Comparison of ENCODE assay signal across 1 cellular context in genomic region chr13:45433381-45433790, GRCh38.
TF ChIP-seq lines count a peak whose summit lies in the region.

No MANE protein-coding gene starts in this region.

TF ChIP-seq in HepG2, 621 proteins besides CTCF, POLR2A, EP300 and RAD21 (continues in another document):
- TF ChIP-seq BATF2 (CRISPR knock-in tag; IDR thresholded peaks at IDR 0.05), result no peak
- 0 out of 2 replicates have a peak, but pooled peaks have one; percentile 51 for TF ChIP-seq GATAD2A (CRISPR knock-in tag; IDR thresholded peaks at IDR 0.05)
- 0 out of 2 replicates have a peak, but pooled peaks have one; percentile 42 for TF ChIP-seq ZNF747 (CRISPR knock-in tag; IDR thresholded peaks at IDR 0.05; ENCODE audit: borderline replicate concordance)
- no peak for TF ChIP-seq SOX13 (IDR thresholded peaks at IDR 0.05)
- peak in 1 of 2 experiments; percentile 23; a peak in 2 of 4 replicates for TF ChIP-seq SOX13 (CRISPR knock-in tag; conservative IDR thresholded peaks at IDR 0.05 in 1 of 2, IDR thresholded peaks at IDR 0.05 in 1 of 2)
- no peak for TF ChIP-seq ZNF33A (CRISPR knock-in tag; IDR thresholded peaks at IDR 0.05; ENCODE audit: borderline replicate concordance)
- peak; percentile 62; the same call in 1 of the 2 replicates for TF ChIP-seq ZSCAN31 (CRISPR knock-in tag; IDR thresholded peaks at IDR 0.05; ENCODE audit: low read depth)
- no peak for TF ChIP-seq ZNF333 (CRISPR knock-in tag; IDR thresholded peaks at IDR 0.05; ENCODE audit: borderline replicate concordance)
- TF ChIP-seq MAX (IDR thresholded peaks at IDR 0.05), result peak; percentile 69
- TF ChIP-seq ZNF788 (CRISPR knock-in tag; IDR thresholded peaks at IDR 0.05; ENCODE audit: borderline replicate concordance), result no peak
- peak; percentile 55; the same call in 1 of the 2 replicates for TF ChIP-seq SALL1 (CRISPR knock-in tag; IDR thresholded peaks at IDR 0.05)
- TF ChIP-seq HOMEZ (CRISPR knock-in tag; IDR thresholded peaks at IDR 0.05; ENCODE audit: low read depth), result 0 out of 2 replicates have a peak, but pooled peaks have one; percentile 20
- 0 out of 2 replicates have a peak, but pooled peaks have one; percentile 25 for TF ChIP-seq PHF8 (CRISPR knock-in tag; IDR thresholded peaks at IDR 0.05)
- TF ChIP-seq FOXK1 (CRISPR knock-in tag; IDR thresholded peaks at IDR 0.05; ENCODE audit: borderline replicate concordance, low read depth), result peak; percentile 10; the same call in 1 of the 2 replicates
- no peak for TF ChIP-seq FOXC1 (CRISPR knock-in tag; IDR thresholded peaks at IDR 0.05; ENCODE audit: borderline replicate concordance)
- 0 out of 2 replicates have a peak, but pooled peaks have one; percentile 27 for TF ChIP-seq TAF1 (CRISPR knock-in tag; IDR thresholded peaks at IDR 0.05)
- TF ChIP-seq CENPX (CRISPR knock-in tag; IDR thresholded peaks at IDR 0.05), result no peak
- TF ChIP-seq NR2F1 (CRISPR knock-in tag; IDR thresholded peaks at IDR 0.05), result no peak
- TF ChIP-seq ZNF251 (CRISPR knock-in tag; IDR thresholded peaks at IDR 0.05), result no peak
- TF ChIP-seq BCL6 (CRISPR knock-in tag; IDR thresholded peaks at IDR 0.05), result 0 out of 2 replicates have a peak, but pooled peaks have one; percentile 25
- TF ChIP-seq ZBTB20 (CRISPR knock-in tag; IDR thresholded peaks at IDR 0.05; ENCODE audit: borderline replicate concordance, low read depth), result peak; percentile 52; the same call in 1 of the 2 replicates
- TF ChIP-seq ZNF317 (CRISPR knock-in tag; IDR thresholded peaks at IDR 0.05), result 0 out of 2 replicates have a peak, but pooled peaks have one; percentile 52
- peak; percentile 32; the same call in 1 of the 2 replicates for TF ChIP-seq ZNF292 (CRISPR knock-in tag; IDR thresholded peaks at IDR 0.05; ENCODE audit: borderline replicate concordance, low read depth)
- TF ChIP-seq ZHX1 (CRISPR knock-in tag; IDR thresholded peaks at IDR 0.05; ENCODE audit: low read depth), result no peak; the same call in 1 of the 2 replicates
- TF ChIP-seq ZNF644 (CRISPR knock-in tag; IDR thresholded peaks at IDR 0.05; ENCODE audit: low read depth), result 0 out of 2 replicates have a peak, but pooled peaks have one; percentile 31
- no peak for TF ChIP-seq ZNF775 (CRISPR knock-in tag; IDR thresholded peaks at IDR 0.05; ENCODE audit: borderline replicate concordance)
- TF ChIP-seq TEAD3 (CRISPR knock-in tag; optimal IDR thresholded peaks at IDR 0.05; ENCODE audit: borderline replicate concordance), result peak; percentile 56
- TF ChIP-seq RNF2 (conservative IDR thresholded peaks at IDR 0.05; ENCODE audit: low read depth), result 0 out of 2 replicates have a peak, but pooled peaks have one; percentile 37
- TF ChIP-seq FOXA3 (CRISPR knock-in tag; IDR thresholded peaks at IDR 0.05), result peak; percentile 13; the same call in 1 of the 2 replicates
- 0 out of 2 replicates have a peak, but pooled peaks have one; percentile 61 for TF ChIP-seq ZNF547 (CRISPR knock-in tag; IDR thresholded peaks at IDR 0.05)
- no peak for TF ChIP-seq CEBPZ (IDR thresholded peaks at IDR 0.05; ENCODE audit: low read length)
- no peak for TF ChIP-seq ISL2 (CRISPR knock-in tag; IDR thresholded peaks at IDR 0.05)
- TF ChIP-seq MYPOP (CRISPR knock-in tag; IDR thresholded peaks at IDR 0.05), result 0 out of 2 replicates have a peak, but pooled peaks have one; percentile 29
- TF ChIP-seq PITX1 (CRISPR knock-in tag; IDR thresholded peaks at IDR 0.05), result no peak
- TF ChIP-seq MIXL1 (CRISPR knock-in tag; IDR thresholded peaks at IDR 0.05), result 0 out of 2 replicates have a peak, but pooled peaks have one; percentile 45
- TF ChIP-seq ZNF430 (CRISPR knock-in tag; IDR thresholded peaks at IDR 0.05), result peak; percentile 53; the same call in 1 of the 2 replicates
- peak; percentile 33; the same call in 1 of the 2 replicates for TF ChIP-seq SPEN (CRISPR knock-in tag; IDR thresholded peaks at IDR 0.05; ENCODE audit: low read depth)
- TF ChIP-seq RBFOX2 (IDR thresholded peaks at IDR 0.05; ENCODE audit: low read depth, low read length), result peak; percentile 82
- TF ChIP-seq MTA1 (CRISPR knock-in tag; IDR thresholded peaks at IDR 0.05; ENCODE audit: borderline replicate concordance), result no peak
- TF ChIP-seq MXI1 (IDR thresholded peaks at IDR 0.05; ENCODE audit: borderline replicate concordance, low read depth, low read length), result peak; percentile 46; the same call in 1 of the 3 replicates
- TF ChIP-seq ARID2 (CRISPR knock-in tag; IDR thresholded peaks at IDR 0.05; ENCODE audit: borderline replicate concordance), result 0 out of 2 replicates have a peak, but pooled peaks have one; percentile 25
- peak; percentile 60 for TF ChIP-seq TBX2 (CRISPR knock-in tag; IDR thresholded peaks at IDR 0.05; ENCODE audit: borderline replicate concordance)
- TF ChIP-seq TIGD3 (CRISPR knock-in tag; IDR thresholded peaks at IDR 0.05; ENCODE audit: borderline replicate concordance), result no peak
- TF ChIP-seq DRAP1 (CRISPR knock-in tag; IDR thresholded peaks at IDR 0.05), result peak; percentile 85
- 0 out of 2 replicates have a peak, but pooled peaks have one; percentile 24 for TF ChIP-seq SOX5 (CRISPR knock-in tag; IDR thresholded peaks at IDR 0.05; ENCODE audit: borderline replicate concordance)
- TF ChIP-seq TARDBP (CRISPR knock-in tag; IDR thresholded peaks at IDR 0.05), result peak; percentile 60; the same call in 1 of the 2 replicates
- TF ChIP-seq HNRNPLL (IDR thresholded peaks at IDR 0.05; ENCODE audit: low read depth, low read length, poor library complexity, severe bottlenecking), result no peak
- TF ChIP-seq FOXP4 (CRISPR knock-in tag; IDR thresholded peaks at IDR 0.05), result 0 out of 2 replicates have a peak, but pooled peaks have one; percentile 16
- TF ChIP-seq SMYD3 (CRISPR knock-in tag; IDR thresholded peaks at IDR 0.05), result 0 out of 2 replicates have a peak, but pooled peaks have one; percentile 41
- TF ChIP-seq FOXJ3 (CRISPR knock-in tag; IDR thresholded peaks at IDR 0.05; ENCODE audit: borderline replicate concordance), result no peak
- TF ChIP-seq KLF16 (CRISPR knock-in tag; IDR thresholded peaks at IDR 0.05), result peak in 1 of 2 experiments; percentile 55; a peak in 1 of 4 replicates
- 0 out of 2 replicates have a peak, but pooled peaks have one; percentile 31 for TF ChIP-seq ZNF766 (CRISPR knock-in tag; IDR thresholded peaks at IDR 0.05; ENCODE audit: borderline replicate concordance)
- peak; percentile 72 for TF ChIP-seq SAP130 (CRISPR knock-in tag; IDR thresholded peaks at IDR 0.05; ENCODE audit: low read depth)
- no peak for TF ChIP-seq PREB (CRISPR knock-in tag; IDR thresholded peaks at IDR 0.05)
